In genomic region chr1:59478822-59479221, GRCh38 we compare ENCODE assay signal across 21 cellular contexts.
"Had no signal": no experiment of that assay in that cellular context is flagged by ENCODE, and none has a peak within 500 bp of the region (broad histone marks: within the 10 kb centered on the region; RNA-seq: fewer than 3 reads in every experiment).

No MANE protein-coding gene starts in this region.

- H3K4me2 ChIP-seq: SK-N-SH had no signal

- H3K27ac ChIP-seq: RWPE1 had no signal

- DNase-seq: IMR-90, Karpas-422, KG1, MM.1S, NCI-H1092 treated with DMSO at 0.1 percent for 48 hours, NCI-H1436, NCI-H187, NCI-H2029, NCI-H2081 treated with DMSO at 0.1 percent for 48 hours, NCI-H2171, NCI-H226, NCI-H446, NCI-H510A, NCI-H524 treated with DMSO at 0.1 percent for 48 hours, NCI-H69, NCI-H774, PC-3, SIG-M5, SK-N-SH had no signal

- H3K9ac ChIP-seq: SK-N-SH had no signal

- ATAC-seq: Panc1, PC-3 had no signal
